ENCODE assay signal across 1 cellular context in the genomic region with DNA sequence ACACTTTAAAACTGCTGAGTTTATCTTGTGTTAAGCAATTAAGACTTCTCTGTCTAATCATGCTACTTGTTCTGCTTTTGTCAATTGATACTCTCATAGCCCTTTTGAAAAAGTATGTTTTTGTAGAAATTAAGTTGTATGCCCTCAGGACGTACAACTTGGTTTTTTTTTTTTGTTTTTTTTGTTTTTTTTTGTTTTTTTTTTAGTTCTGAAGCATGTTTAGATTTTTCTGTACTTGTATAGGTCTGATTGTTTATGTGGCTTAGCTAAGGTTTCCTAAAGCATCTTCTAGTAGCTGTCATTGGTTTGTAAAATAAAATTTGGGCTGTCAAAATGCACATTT.
TF ChIP-seq lines count a peak whose summit lies in the region.

No MANE protein-coding gene starts in this region.

TF ChIP-seq in K562, 482 proteins besides CTCF, POLR2A, EP300 and RAD21 (continued from another document):
- TF ChIP-seq, protein P1, sequence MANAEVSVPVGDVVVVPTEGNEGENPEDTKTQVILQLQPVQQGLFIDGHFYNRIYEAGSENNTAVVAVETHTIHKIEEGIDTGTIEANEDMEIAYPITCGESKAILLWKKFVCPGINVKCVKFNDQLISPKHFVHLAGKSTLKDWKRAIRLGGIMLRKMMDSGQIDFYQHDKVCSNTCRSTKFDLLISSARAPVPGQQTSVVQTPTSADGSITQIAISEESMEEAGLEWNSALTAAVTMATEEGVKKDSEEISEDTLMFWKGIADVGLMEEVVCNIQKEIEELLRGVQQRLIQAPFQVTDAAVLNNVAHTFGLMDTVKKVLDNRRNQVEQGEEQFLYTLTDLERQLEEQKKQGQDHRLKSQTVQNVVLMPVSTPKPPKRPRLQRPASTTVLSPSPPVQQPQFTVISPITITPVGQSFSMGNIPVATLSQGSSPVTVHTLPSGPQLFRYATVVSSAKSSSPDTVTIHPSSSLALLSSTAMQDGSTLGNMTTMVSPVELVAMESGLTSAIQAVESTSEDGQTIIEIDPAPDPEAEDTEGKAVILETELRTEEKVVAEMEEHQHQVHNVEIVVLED (CRISPR knock-in tag; IDR thresholded peaks at IDR 0.05): no peak
- 0 out of 4 replicates have a peak, but pooled peaks of 1 of the 2 experiments have one; percentile 11 for TF ChIP-seq TRIM24 (IDR thresholded peaks at IDR 0.05)
- TF ChIP-seq, protein P2, sequence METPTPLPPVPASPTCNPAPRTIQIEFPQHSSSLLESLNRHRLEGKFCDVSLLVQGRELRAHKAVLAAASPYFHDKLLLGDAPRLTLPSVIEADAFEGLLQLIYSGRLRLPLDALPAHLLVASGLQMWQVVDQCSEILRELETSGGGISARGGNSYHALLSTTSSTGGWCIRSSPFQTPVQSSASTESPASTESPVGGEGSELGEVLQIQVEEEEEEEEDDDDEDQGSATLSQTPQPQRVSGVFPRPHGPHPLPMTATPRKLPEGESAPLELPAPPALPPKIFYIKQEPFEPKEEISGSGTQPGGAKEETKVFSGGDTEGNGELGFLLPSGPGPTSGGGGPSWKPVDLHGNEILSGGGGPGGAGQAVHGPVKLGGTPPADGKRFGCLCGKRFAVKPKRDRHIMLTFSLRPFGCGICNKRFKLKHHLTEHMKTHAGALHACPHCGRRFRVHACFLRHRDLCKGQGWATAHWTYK (CRISPR knock-in tag; IDR thresholded peaks at IDR 0.05): no peak
- no peak for TF ChIP-seq ESRRA (IDR thresholded peaks at IDR 0.05; ENCODE audit: borderline replicate concordance, low read depth)
- TF ChIP-seq TEAD4 (IDR thresholded peaks at IDR 0.05; ENCODE audit: low read length): no peak
- no peak for TF ChIP-seq TEAD4 (CRISPR knock-in tag; IDR thresholded peaks at IDR 0.05; ENCODE audit: borderline replicate concordance)
- no peak for TF ChIP-seq MTA2 (IDR thresholded peaks at IDR 0.05; ENCODE audit: low read depth)
- TF ChIP-seq, protein P3, sequence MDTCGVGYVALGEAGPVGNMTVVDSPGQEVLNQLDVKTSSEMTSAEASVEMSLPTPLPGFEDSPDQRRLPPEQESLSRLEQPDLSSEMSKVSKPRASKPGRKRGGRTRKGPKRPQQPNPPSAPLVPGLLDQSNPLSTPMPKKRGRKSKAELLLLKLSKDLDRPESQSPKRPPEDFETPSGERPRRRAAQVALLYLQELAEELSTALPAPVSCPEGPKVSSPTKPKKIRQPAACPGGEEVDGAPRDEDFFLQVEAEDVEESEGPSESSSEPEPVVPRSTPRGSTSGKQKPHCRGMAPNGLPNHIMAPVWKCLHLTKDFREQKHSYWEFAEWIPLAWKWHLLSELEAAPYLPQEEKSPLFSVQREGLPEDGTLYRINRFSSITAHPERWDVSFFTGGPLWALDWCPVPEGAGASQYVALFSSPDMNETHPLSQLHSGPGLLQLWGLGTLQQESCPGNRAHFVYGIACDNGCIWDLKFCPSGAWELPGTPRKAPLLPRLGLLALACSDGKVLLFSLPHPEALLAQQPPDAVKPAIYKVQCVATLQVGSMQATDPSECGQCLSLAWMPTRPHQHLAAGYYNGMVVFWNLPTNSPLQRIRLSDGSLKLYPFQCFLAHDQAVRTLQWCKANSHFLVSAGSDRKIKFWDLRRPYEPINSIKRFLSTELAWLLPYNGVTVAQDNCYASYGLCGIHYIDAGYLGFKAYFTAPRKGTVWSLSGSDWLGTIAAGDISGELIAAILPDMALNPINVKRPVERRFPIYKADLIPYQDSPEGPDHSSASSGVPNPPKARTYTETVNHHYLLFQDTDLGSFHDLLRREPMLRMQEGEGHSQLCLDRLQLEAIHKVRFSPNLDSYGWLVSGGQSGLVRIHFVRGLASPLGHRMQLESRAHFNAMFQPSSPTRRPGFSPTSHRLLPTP (IDR thresholded peaks at IDR 0.05; ENCODE audit: borderline replicate concordance, extremely low read depth, insufficient read length): no peak
- TF ChIP-seq ZNF764 (CRISPR knock-in tag; IDR thresholded peaks at IDR 0.05; ENCODE audit: low read depth): no peak
- TF ChIP-seq SUPT5H (IDR thresholded peaks at IDR 0.05): peak; percentile 66
- TF ChIP-seq MXI1 (IDR thresholded peaks at IDR 0.05; ENCODE audit: low read depth, low read length): no peak
- TF ChIP-seq BDP1 (IDR thresholded peaks at IDR 0.05; ENCODE audit: insufficient read depth, insufficient read length): no peak
- TF ChIP-seq HMG20A (CRISPR knock-in tag; conservative IDR thresholded peaks at IDR 0.05): no peak
- TF ChIP-seq POLR2B (IDR thresholded peaks at IDR 0.05; ENCODE audit: low read depth, partially characterized antibody): peak; percentile 14
- no peak for TF ChIP-seq ZNF133 (CRISPR knock-in tag; IDR thresholded peaks at IDR 0.05)
- no peak for TF ChIP-seq NFATC3 (IDR thresholded peaks at IDR 0.05)
